Comparison of ENCODE assay signal across 3 cellular contexts in the genomic region with DNA sequence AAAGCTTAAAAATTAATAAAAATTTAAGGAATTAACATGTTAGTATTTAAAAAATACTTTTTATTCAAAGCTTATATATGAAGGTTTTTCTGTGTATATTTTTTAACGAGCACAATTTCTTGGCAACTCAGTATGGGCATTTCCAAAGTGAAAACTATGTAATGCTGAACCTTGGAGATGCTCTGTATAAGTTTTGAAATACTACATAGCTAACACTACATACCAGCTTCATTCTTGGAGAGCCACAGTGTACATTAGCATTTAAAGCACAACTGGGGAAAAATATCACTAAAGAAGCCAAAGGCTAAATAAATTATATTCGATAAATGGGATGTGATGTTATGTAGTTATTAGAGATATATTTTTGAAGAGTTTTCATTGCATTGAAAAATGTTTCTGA.
"Had no signal": no experiment of that assay in that cellular context is flagged by ENCODE, and none has a peak within 500 bp of the region (broad histone marks: within the 10 kb centered on the region; RNA-seq: fewer than 3 reads in every experiment).

No MANE protein-coding gene starts in this region.

- H3K4me3 ChIP-seq: GM12878 had no signal

- DNase-seq: GDM1, GF-D8 had no signal
